Comparison of ENCODE assay signal across 9 cellular contexts in genomic region chr17:21573961-21574610, GRCh38.
DNase-seq lines count a peak whose midpoint lies in the region; ATAC-seq, FAIRE-seq and TF ChIP-seq lines count a peak whose summit lies in the region.
"Had no signal": no experiment of that assay in that cellular context is flagged by ENCODE, and none has a peak within 500 bp of the region (broad histone marks: within the 10 kb centered on the region; RNA-seq: fewer than 3 reads in every experiment).

No MANE protein-coding gene starts in this region.

- no peak overlapping the region for H3K4me3 Mint-ChIP-seq in activated CD8-positive, alpha-beta memory T cell treated with anti-CD3 and anti-CD28 coated beads, Interleukin-2, amount 10 ng/mL, durations not matched to agents 7 days and 5 days
- H3K4me3 Mint-ChIP-seq in stimulated activated naive CD8-positive, alpha-beta T cell treated with anti-CD3 and anti-CD28 coated beads, Interleukin-15, amount 100 ng/mL, for 72 hours = peak overlapping the region; percentile 59 to 86

- H3K36me3 Mint-ChIP-seq in activated CD8-positive, alpha-beta memory T cell treated with anti-CD3 and anti-CD28 coated beads, Interleukin-2, amount 10 ng/mL, durations not matched to agents 7 days and 5 days = no peaks in the 10 kb centered on the region

- no peak for ATAC-seq in activated CD8-positive, alpha-beta memory T cell treated with anti-CD3 and anti-CD28 coated beads, Interleukin-2, amount 10 ng/mL, durations not matched to agents 7 days and 5 days
- ATAC-seq in left lung (peak; percentile 75), GM18517 (IDR thresholded peaks at IDR 0.05; ENCODE audit: unreplicated experiment) (no peak), HG02852 (IDR thresholded peaks at IDR 0.05; ENCODE audit: unreplicated experiment) (no peak)
- peak; percentile 87 for ATAC-seq in stimulated activated naive CD8-positive, alpha-beta T cell treated with anti-CD3 and anti-CD28 coated beads, Interleukin-15, amount 100 ng/mL, for 72 hours

- peak overlapping the region; percentile 21 to 26 for H3K4me3 ChIP-seq in left lung

- no peaks in the 10 kb centered on the region for H3K4me1 Mint-ChIP-seq in activated CD8-positive, alpha-beta memory T cell treated with anti-CD3 and anti-CD28 coated beads, Interleukin-2, amount 10 ng/mL, durations not matched to agents 7 days and 5 days
- peaks cover 17% of the 10 kb centered on the region for H3K4me1 Mint-ChIP-seq in stimulated activated naive CD8-positive, alpha-beta T cell treated with anti-CD3 and anti-CD28 coated beads, Interleukin-15, amount 100 ng/mL, for 72 hours

- peaks cover 0 to 8% of the 10 kb centered on the region in 2 donors for H3K9me3 ChIP-seq in left lung
- H3K9me3 ChIP-seq: neutrophil had no signal

- H3K27ac Mint-ChIP-seq in activated CD8-positive, alpha-beta memory T cell treated with anti-CD3 and anti-CD28 coated beads, Interleukin-2, amount 10 ng/mL, durations not matched to agents 7 days and 5 days = no peak overlapping the region
- no peak overlapping the region for H3K27ac Mint-ChIP-seq in stimulated activated naive CD8-positive, alpha-beta T cell treated with anti-CD3 and anti-CD28 coated beads, Interleukin-15, amount 100 ng/mL, for 72 hours

- peak; percentile 64 for DNase-seq in activated CD8-positive, alpha-beta memory T cell treated with anti-CD3 and anti-CD28 coated beads for 24 hours
- DNase-seq in activated CD8-positive, alpha-beta memory T cell treated with anti-CD3 and anti-CD28 coated beads, Interleukin-2, amount 10 ng/mL, durations not matched to agents 7 days and 5 days = no peak
- DNase-seq in astrocyte of the hippocampus (ENCODE audit: low read depth, low spot score) (peak; percentile 68), left lung (peak; percentile 55 to 67), frontal cortex (ENCODE audit: low spot score in 2 of 2) (no peak)
- DNase-seq in stimulated activated naive CD8-positive, alpha-beta T cell treated with anti-CD3 and anti-CD28 coated beads, Interleukin-15, amount 100 ng/mL, for 72 hours = peak; percentile 44 to 63

- H3K36me3 ChIP-seq in left lung = no peaks in the 10 kb centered on the region
- H3K36me3 ChIP-seq: neutrophil had no signal

- intact Hi-C loops in left lung (cut with DNase I) = no loop called here

- no peak for TF ChIP-seq CTCF in left lung (IDR thresholded peaks at IDR 0.05)

- no peak for FAIRE-seq in frontal cortex (lab: Jason Lieb, UNC)

- H3K27ac ChIP-seq in left lung = no peak overlapping the region
- H3K27ac ChIP-seq: neutrophil had no signal

- no peaks in the 10 kb centered on the region for H3K27me3 Mint-ChIP-seq in activated CD8-positive, alpha-beta memory T cell treated with anti-CD3 and anti-CD28 coated beads, Interleukin-2, amount 10 ng/mL, durations not matched to agents 7 days and 5 days
- peaks cover 26% of the 10 kb centered on the region for H3K27me3 Mint-ChIP-seq in stimulated activated naive CD8-positive, alpha-beta T cell treated with anti-CD3 and anti-CD28 coated beads, Interleukin-15, amount 100 ng/mL, for 72 hours

- peaks cover 2% of the 10 kb centered on the region for H3K9me3 Mint-ChIP-seq in activated CD8-positive, alpha-beta memory T cell treated with anti-CD3 and anti-CD28 coated beads, Interleukin-2, amount 10 ng/mL, durations not matched to agents 7 days and 5 days (ENCODE audit: low read depth)
- peaks cover 10 to 16% of the 10 kb centered on the region in 2 donors for H3K9me3 Mint-ChIP-seq in stimulated activated naive CD8-positive, alpha-beta T cell treated with anti-CD3 and anti-CD28 coated beads, Interleukin-15, amount 100 ng/mL, for 72 hours

- CTCF ChIA-PET in activated CD8-positive, alpha-beta memory T cell treated with anti-CD3 and anti-CD28 coated beads, Interleukin-2, amount 10 ng/mL, durations not matched to agents 7 days and 5 days (lab: Charles Lee) = no interaction called here

- peaks cover 0 to 6% of the 10 kb centered on the region in 2 donors for H3K27me3 ChIP-seq in left lung

- no peaks in the 10 kb centered on the region for H3K4me1 ChIP-seq in left lung

Comparison
In these comparisons a context has a peak if more than half of its experiments do, and no peak if none do; other contexts are left out.
1. DNase-seq: peak in activated CD8-positive, alpha-beta memory T cell treated with anti-CD3 and anti-CD28 coated beads for 24 hours (single experiment), astrocyte of the hippocampus (single experiment), left lung (2 of 2) and stimulated activated naive CD8-positive, alpha-beta T cell treated with anti-CD3 and anti-CD28 coated beads, Interleukin-15, amount 100 ng/mL, for 72 hours (2 of 2); none in activated CD8-positive, alpha-beta memory T cell treated with anti-CD3 and anti-CD28 coated beads, Interleukin-2, amount 10 ng/mL, durations not matched to agents 7 days and 5 days (single experiment) and frontal cortex (0 of 2).
2. ATAC-seq: peak in left lung (single experiment) and stimulated activated naive CD8-positive, alpha-beta T cell treated with anti-CD3 and anti-CD28 coated beads, Interleukin-15, amount 100 ng/mL, for 72 hours (single experiment); none in activated CD8-positive, alpha-beta memory T cell treated with anti-CD3 and anti-CD28 coated beads, Interleukin-2, amount 10 ng/mL, durations not matched to agents 7 days and 5 days (single experiment), GM18517 (single experiment) and HG02852 (single experiment).